ENCODE assay signal across 12 cellular contexts in the genomic region with DNA sequence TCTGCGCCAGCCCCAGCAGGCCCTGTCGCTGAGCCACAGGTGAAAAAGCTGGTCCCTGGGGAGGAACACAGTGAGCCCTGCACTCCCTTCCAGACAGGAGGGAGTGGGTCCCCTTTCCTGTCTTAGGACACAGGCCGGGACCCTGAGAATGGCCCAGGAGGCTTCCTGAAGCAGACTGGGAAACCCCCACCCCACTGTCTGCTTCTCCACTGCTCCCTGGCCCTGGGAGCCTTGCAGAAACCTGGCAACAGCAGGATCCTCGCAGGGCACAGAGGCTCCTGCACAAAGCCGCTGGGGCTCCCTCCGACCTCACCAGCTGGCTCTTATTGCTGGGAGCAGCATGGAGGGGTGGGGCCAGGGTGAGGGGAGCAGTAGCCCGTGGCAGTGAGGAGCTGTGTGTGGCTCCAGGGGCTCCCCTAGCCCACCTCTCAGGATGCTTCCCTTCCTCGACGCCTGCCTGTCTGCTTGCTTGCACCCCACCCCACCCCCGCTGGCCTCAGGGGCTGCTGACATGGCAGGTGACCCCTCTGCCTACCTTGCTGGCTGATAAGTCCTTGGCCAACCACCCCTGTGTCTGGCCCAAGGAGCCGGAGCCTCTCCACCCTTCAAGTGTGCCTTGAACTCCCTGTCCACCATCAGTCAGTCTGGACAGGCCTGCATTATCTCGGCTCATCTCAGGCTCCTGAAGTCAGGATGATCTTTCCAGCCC.
DNase-seq lines count a peak whose midpoint lies in the region; ATAC-seq and TF ChIP-seq lines count a peak whose summit lies in the region.
"Had no signal": no experiment of that assay in that cellular context is flagged by ENCODE, and none has a peak within 500 bp of the region (broad histone marks: within the 10 kb centered on the region; RNA-seq: fewer than 3 reads in every experiment).

No MANE protein-coding gene starts in this region.

- no peaks in the 10 kb centered on the region for H3K27me3 Mint-ChIP-seq in activated T-cell treated with anti-CD3 and anti-CD28 coated beads, Interleukin-2, amount 50 U/mL, for 4 hours (ENCODE audit: low read depth)
- H3K27me3 Mint-ChIP-seq in activated T-cell treated with anti-CD3 and anti-CD28 coated beads, Interleukin-2, amount 50 U/mL, for 72 hours (ENCODE audit: low read depth): no peaks in the 10 kb centered on the region

- no peak overlapping the region for H3K27ac ChIP-seq in dorsolateral prefrontal cortex
- H3K27ac ChIP-seq: epithelial cell of prostate, SK-N-MC had no signal

- intact Hi-C loops in dorsolateral prefrontal cortex (cut with DNase I): no loop called here

- DNase-seq in activated T-cell treated with anti-CD3 and anti-CD28 coated beads, Interleukin-2, amount 50 U/mL, for 4 hours: peak; percentile 1
- DNase-seq in activated T-cell treated with anti-CD3 and anti-CD28 coated beads, Interleukin-2, amount 50 U/mL, for 72 hours: no peak
- DNase-seq in NCI-H1105 (lab: John Stamatoyannopoulos, UW) (peak; percentile 14), dorsolateral prefrontal cortex (peak in 7 of 10 donors; percentile 1 to 43 (median 9)), retina (peak; percentile 48), AG08396 (ENCODE audit: low spot score) (no peak)
- DNase-seq: KG1 had no signal

- H3K27me3 ChIP-seq in dorsolateral prefrontal cortex: no peaks in the 10 kb centered on the region

- H3K4me3 Mint-ChIP-seq in activated T-cell treated with anti-CD3 and anti-CD28 coated beads, Interleukin-2, amount 50 U/mL, for 4 hours: no peak overlapping the region
- H3K4me3 Mint-ChIP-seq in activated T-cell treated with anti-CD3 and anti-CD28 coated beads, Interleukin-2, amount 50 U/mL, for 72 hours: no peak overlapping the region
- H3K4me3 Mint-ChIP-seq: neural crest cell had no signal

- TF ChIP-seq CTCF in dorsolateral prefrontal cortex (IDR thresholded peaks at IDR 0.05 in 54 of 56, conservative IDR thresholded peaks at IDR 0.05 in 2 of 56; ENCODE audit: low read depth in 1 of 56, partially characterized antibody in 56 of 56): no peak

- no peaks in the 10 kb centered on the region for H3K9me3 Mint-ChIP-seq in activated T-cell treated with anti-CD3 and anti-CD28 coated beads, Interleukin-2, amount 50 U/mL, for 4 hours
- no peaks in the 10 kb centered on the region for H3K9me3 Mint-ChIP-seq in activated T-cell treated with anti-CD3 and anti-CD28 coated beads, Interleukin-2, amount 50 U/mL, for 72 hours

- no peak overlapping the region for H3K27ac Mint-ChIP-seq in activated T-cell treated with anti-CD3 and anti-CD28 coated beads, Interleukin-2, amount 50 U/mL, for 72 hours

- peaks cover 15% of the 10 kb centered on the region for H3K4me1 Mint-ChIP-seq in activated T-cell treated with anti-CD3 and anti-CD28 coated beads, Interleukin-2, amount 50 U/mL, for 4 hours (ENCODE audit: low read depth)
- peaks cover 24% of the 10 kb centered on the region for H3K4me1 Mint-ChIP-seq in activated T-cell treated with anti-CD3 and anti-CD28 coated beads, Interleukin-2, amount 50 U/mL, for 72 hours (ENCODE audit: low read depth)

- no peak for ATAC-seq in activated T-cell treated with anti-CD3 and anti-CD28 coated beads, Interleukin-2, amount 50 U/mL, for 4 hours
- no peak for ATAC-seq in activated T-cell treated with anti-CD3 and anti-CD28 coated beads, Interleukin-2, amount 50 U/mL, for 72 hours (replicated peaks in 1 of 2)
- ATAC-seq in HG02759 (IDR thresholded peaks at IDR 0.05; ENCODE audit: unreplicated experiment) (no peak), GM18909 (IDR thresholded peaks at IDR 0.05; ENCODE audit: poor library complexity, unreplicated experiment) (no peak)

- H3K36me3 Mint-ChIP-seq in activated T-cell treated with anti-CD3 and anti-CD28 coated beads, Interleukin-2, amount 50 U/mL, for 4 hours (ENCODE audit: insufficient read depth): peaks cover 4% of the 10 kb centered on the region
- H3K36me3 Mint-ChIP-seq in activated T-cell treated with anti-CD3 and anti-CD28 coated beads, Interleukin-2, amount 50 U/mL, for 72 hours (ENCODE audit: insufficient read depth in 2 of 2): no peaks in the 10 kb centered on the region

- no peak overlapping the region for H3K4me3 ChIP-seq in dorsolateral prefrontal cortex
- H3K4me3 ChIP-seq: SK-N-MC had no signal

Comparison
In these comparisons a context has a peak if more than half of its experiments do, and no peak if none do; other contexts are left out.
1. DNase-seq: peak in activated T-cell treated with anti-CD3 and anti-CD28 coated beads, Interleukin-2, amount 50 U/mL, for 4 hours (single experiment), NCI-H1105 (single experiment), dorsolateral prefrontal cortex (7 of 10) and retina (single experiment); none in activated T-cell treated with anti-CD3 and anti-CD28 coated beads, Interleukin-2, amount 50 U/mL, for 72 hours (0 of 2) and AG08396 (single experiment).